ENCODE assay signal across 1 cellular context in genomic region chr11:18722293-18722637, GRCh38.
TF ChIP-seq lines count a peak whose summit lies in the region.

No MANE protein-coding gene starts in this region.

TF ChIP-seq in GM23338, 12 proteins besides CTCF, POLR2A, EP300 and RAD21:
- TF ChIP-seq ZNF331 (CRISPR knock-in tag; IDR thresholded peaks at IDR 0.05; ENCODE audit: low read depth) (peak; percentile 7; the same call in 1 of the 2 replicates), ZNF114 (CRISPR knock-in tag; IDR thresholded peaks at IDR 0.05) (no peak)
